ENCODE assay signal across 8 cellular contexts in the genomic region with DNA sequence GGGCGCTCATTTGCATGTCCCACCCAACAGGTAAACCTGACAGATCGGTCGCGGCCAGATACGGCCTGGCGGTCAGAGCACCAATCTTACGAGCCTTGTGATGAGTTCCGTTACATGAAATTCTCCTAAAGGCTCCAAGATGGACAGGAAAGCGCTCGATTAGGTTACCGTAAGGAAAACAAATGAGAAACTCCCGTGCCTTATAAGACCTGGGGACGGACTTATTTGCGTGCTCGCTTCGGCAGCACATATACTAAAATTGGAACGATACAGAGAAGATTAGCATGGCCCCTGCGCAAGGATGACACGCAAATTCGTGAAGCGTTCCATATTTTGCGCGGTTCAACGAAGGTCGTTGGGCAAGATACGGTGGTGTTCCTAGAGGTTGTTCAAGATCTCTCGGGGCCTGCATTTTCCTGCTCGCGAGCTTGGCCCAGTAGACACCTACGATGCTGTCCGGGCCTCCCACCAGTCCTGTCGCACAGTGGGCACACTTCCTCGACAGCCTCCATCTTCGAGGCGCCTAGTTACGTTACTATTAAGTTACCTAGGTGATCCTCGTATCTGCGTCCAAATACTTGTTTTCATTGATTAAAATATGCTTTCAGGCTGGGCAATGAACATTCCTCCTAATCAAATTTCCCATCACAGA. TPM values are rescaled to one million over a fixed set of nuclear protein-coding genes. Genes with fewer than 3 reads are reported as not detected.
A peak's percentile ranks its signal among the peaks of the same experiment; 100 is the strongest.
DNase-seq lines count a peak whose midpoint lies in the region; ATAC-seq and TF ChIP-seq lines count a peak whose summit lies in the region.

A gene (plus strand): TSS at position 230 of the 652 bp plus-strand sequence.

- no peaks in the 10 kb centered on the region for H3K36me3 ChIP-seq in breast epithelium

- H3K27ac ChIP-seq in breast epithelium: peak within 1 kb of the TSS; percentile 92 to 94

- no peak for TF ChIP-seq POLR2A in breast epithelium (IDR thresholded peaks at IDR 0.05)

- H3K27me3 ChIP-seq in breast epithelium: no peaks in the 10 kb centered on the region

- intact Hi-C loops in breast epithelium (cut with DNase I; ENCODE audit: low total_unique reads): no loop called here

- TF ChIP-seq CTCF in AG10803 (conservative IDR thresholded peaks at IDR 0.05; ENCODE audit: low read length) (no peak), breast epithelium (IDR thresholded peaks at IDR 0.05) (no peak)

- H3K4me1 ChIP-seq in breast epithelium: no peaks in the 10 kb centered on the region

- ATAC-seq in GM21447 (IDR thresholded peaks at IDR 0.05; ENCODE audit: unreplicated experiment): no peak
- no peak for ATAC-seq in HG02973 (IDR thresholded peaks at IDR 0.05; ENCODE audit: unreplicated experiment)

- H3K4me3 ChIP-seq in AG10803 (ENCODE audit: low read length) (peak within 1 kb of the TSS; percentile 70), breast epithelium (peak within 1 kb of the TSS; percentile 67 to 87 (median 75))

- no peaks in the 10 kb centered on the region for H3K9me3 ChIP-seq in breast epithelium

- DNase-seq in AG10803 (ENCODE audit: low read depth) (no peak), HuH-7 (ENCODE audit: low spot score) (peak; percentile 59), SHP77 treated with DMSO at 0.1 percent for 48 hours (lab: John Stamatoyannopoulos, UW) (peak; percentile 78), breast epithelium (ENCODE audit: low spot score in 2 of 2) (peak in 1 of 2 donors; percentile 22), left kidney (ENCODE audit: low read depth, low spot score) (peak; percentile 85)
- DNase-seq in stimulated activated CD8-positive, alpha-beta memory T cell treated with anti-CD3 and anti-CD28 coated beads, Interleukin-15, amount 100 ng/mL, for 1 hour (ENCODE audit: low read depth): peak; percentile 0

RNA-seq across cellular contexts. Expression of the gene that starts here (rescaled TPM):
- not detected for total RNA-seq in breast epithelium
